19 cellular contexts compared by ENCODE assay signal in genomic region chr1:30325085-30325935, GRCh38.
DNase-seq lines count a peak whose midpoint lies in the region; ATAC-seq, FAIRE-seq and TF ChIP-seq lines count a peak whose summit lies in the region.
"Had no signal": no experiment of that assay in that cellular context is flagged by ENCODE, and none has a peak within 500 bp of the region (broad histone marks: within the 10 kb centered on the region; RNA-seq: fewer than 3 reads in every experiment).

No MANE protein-coding gene starts in this region.

- H3K4me3 ChIP-seq in K562 (no peak overlapping the region), neuronal stem cell (ENCODE audit: low read length in 2 of 2) (no peak overlapping the region), colonic mucosa (no peak overlapping the region)
- H3K4me3 ChIP-seq: Peyer's patch had no signal

- no peak overlapping the region for H4K91ac ChIP-seq in neuronal stem cell (ENCODE audit: low read depth, low read length, poor library complexity)

- H3K27me3 Mint-ChIP-seq in activated CD8-positive, alpha-beta memory T cell treated with anti-CD3 and anti-CD28 coated beads, Interleukin-2, amount 10 ng/mL, durations not matched to agents 7 days and 5 days: no peaks in the 10 kb centered on the region
- H3K27me3 Mint-ChIP-seq in type B pancreatic cell: peaks cover 4% of the 10 kb centered on the region

- H3K14ac ChIP-seq in neuronal stem cell (ENCODE audit: low read length): peak overlapping the region; percentile 28

- FAIRE-seq in K562 (lab: Jason Lieb, UNC): no peak
- FAIRE-seq in H54 (lab: Jason Lieb, UNC): no peak

- peak overlapping the region; percentile 64 for H3K18ac ChIP-seq in neuronal stem cell (ENCODE audit: low read length)

- in situ Hi-C loops in K562 (cut with MboI): no loop called here

- DNase-seq in activated CD8-positive, alpha-beta memory T cell treated with anti-CD3 and anti-CD28 coated beads, Interleukin-2, amount 10 ng/mL, durations not matched to agents 7 days and 5 days: peak; percentile 38
- DNase-seq in activated CD8-positive, alpha-beta memory T cell treated with anti-CD3 and anti-CD28 coated beads, Interleukin-2, amount 50 U/mL, for 48 hours: no peak
- DNase-seq in K562 (ENCODE audit: extremely low read depth in 1 of 4, low spot score in 3 of 4) (no peak), neuronal stem cell (ENCODE audit: low spot score) (no peak), type B pancreatic cell (ENCODE audit: extremely low spot score, unreplicated experiment) (peak; percentile 66), H54 (ENCODE audit: insufficient read length, low spot score) (no peak), colonic mucosa (no peak)
- DNase-seq: Caco-2; CD4-positive, alpha-beta T cell; GDM1; KBM-7; NCI-H1105; NCI-H2081; NCI-H2171 treated with DMSO at 0.1 percent for 48 hours; NCI-H748 treated with DMSO at 0.1 percent for 48 hours; NK-92 treated with Interleukin-12 subunit alpha and Interleukin-12 subunit beta, amount 100 ng/mL, for 24 hours; Peyer's patch had no signal

- H3K9ac ChIP-seq in K562 (ENCODE audit: insufficient read depth in 1 of 2, low read depth in 2 of 2, low read length in 2 of 2): no peak overlapping the region
- H3K9ac ChIP-seq in neuronal stem cell (ENCODE audit: low read depth, low read length, poor library complexity): no peak overlapping the region
- H3K9ac ChIP-seq in colonic mucosa (ENCODE audit: low read depth in 2 of 2, low read length in 2 of 2): no peak overlapping the region

- WGBS in K562 (ENCODE audit: insufficient coverage, low coverage, missing lambda C conversion rate): under 1% methylated on average over 12 of the region's 12 CpGs
- WGBS in neuronal stem cell (ENCODE audit: extremely low coverage in 2 of 2, insufficient read length in 2 of 2, insufficient replicate concordance in 1 of 2), 2 donors: no CpG with 5 or more reads among the region's 12 CpGs

- H3K27ac ChIP-seq in K562 (ENCODE audit: extremely low read depth, low read depth, low read length): no peak overlapping the region
- no peak overlapping the region for H3K27ac ChIP-seq in neuronal stem cell (replicated peaks; ENCODE audit: low read length)
- H3K27ac ChIP-seq in colonic mucosa: no peak overlapping the region
- H3K27ac ChIP-seq: Peyer's patch had no signal

- H2BK120ac ChIP-seq in neuronal stem cell (ENCODE audit: low read depth, low read length): no peak overlapping the region

- H4K20me1 ChIP-seq in K562 (replicated peaks; ENCODE audit: control insufficient read depth, insufficient read depth, low read length): peaks cover 8% of the 10 kb centered on the region; the same call in 1 of the 2 replicates

- POLR2A ChIA-PET in K562 (lab: Yijun Ruan, JAX): interaction anchor here (1.2 to 1.7 kb wide), 2 partner anchors 11 to 29 kb away, joined by 3 to 7 read pairs; no protein-coding TSS in a partner anchor

- no TSS peak for BruUV-seq in K562 (replicated peaks; lab: Mats Ljungman, UMichigan)

- no peaks in the 10 kb centered on the region for H3K79me2 ChIP-seq in K562 (ENCODE audit: control insufficient read depth, insufficient read depth, low read length)

- ATAC-seq in activated CD8-positive, alpha-beta memory T cell treated with anti-CD3 and anti-CD28 coated beads, Interleukin-2, amount 10 ng/mL, durations not matched to agents 7 days and 5 days: no peak
- no peak for ATAC-seq in K562
- ATAC-seq: Right ventricle myocardium inferior had no signal

- no peak for TF ChIP-seq CTCF in K562 (IDR thresholded peaks at IDR 0.05 in 2 of 3, conservative IDR thresholded peaks at IDR 0.05 in 1 of 3; ENCODE audit: insufficient read depth in 2 of 3, low read depth in 1 of 3, low read length in 3 of 3)
- no peak for TF ChIP-seq CTCF in type B pancreatic cell (conservative IDR thresholded peaks at IDR 0.05)
- no peak for TF ChIP-seq CTCF in colonic mucosa (IDR thresholded peaks at IDR 0.05)

- peak overlapping the region; percentile 12 for H3K23ac ChIP-seq in neuronal stem cell (ENCODE audit: low read depth, low read length, poor library complexity)

- H3K4ac ChIP-seq in neuronal stem cell (ENCODE audit: low read length): no peak overlapping the region

- H3K4me1 ChIP-seq in K562 (replicated peaks in 1 of 2; ENCODE audit: control insufficient read depth in 2 of 2, insufficient read depth in 2 of 2, low read length in 2 of 2): no peaks in the 10 kb centered on the region
- peaks cover 0 to 2% of the 10 kb centered on the region in 2 donors for H3K4me1 ChIP-seq in neuronal stem cell (ENCODE audit: control insufficient read depth in 2 of 2, insufficient read depth in 1 of 2, low read depth in 1 of 2, low read length in 2 of 2)
- H3K4me1 ChIP-seq in colonic mucosa: no peaks in the 10 kb centered on the region
- H3K4me1 ChIP-seq: Caco-2, Peyer's patch had no signal

- H3K4me3 Mint-ChIP-seq in activated CD8-positive, alpha-beta memory T cell treated with anti-CD3 and anti-CD28 coated beads, Interleukin-2, amount 10 ng/mL, durations not matched to agents 7 days and 5 days: no peak overlapping the region
- H3K4me3 Mint-ChIP-seq in type B pancreatic cell: no peak overlapping the region
- H3K4me3 Mint-ChIP-seq: B cell; CD4-positive, alpha-beta T cell had no signal

- H3K9me1 ChIP-seq in K562 (ENCODE audit: control insufficient read depth, insufficient read depth, low read length): no peaks in the 10 kb centered on the region

- peak overlapping the region; percentile 54 for H2BK15ac ChIP-seq in neuronal stem cell (ENCODE audit: low read length)

- no peaks in the 10 kb centered on the region for H3K4me1 Mint-ChIP-seq in activated CD8-positive, alpha-beta memory T cell treated with anti-CD3 and anti-CD28 coated beads, Interleukin-2, amount 10 ng/mL, durations not matched to agents 7 days and 5 days
- H3K4me1 Mint-ChIP-seq in type B pancreatic cell (ENCODE audit: unreplicated experiment): peaks cover 19% of the 10 kb centered on the region
- H3K4me1 Mint-ChIP-seq: B cell had no signal

- H3K36me3 ChIP-seq in K562 (ENCODE audit: control insufficient read depth, insufficient read depth, low read length) (no peaks in the 10 kb centered on the region), neuronal stem cell (replicated peaks in 1 of 2; ENCODE audit: control insufficient read depth in 2 of 2, insufficient read depth in 2 of 2, low read length in 2 of 2) (no peaks in the 10 kb centered on the region), colonic mucosa (no peaks in the 10 kb centered on the region)
- H3K36me3 ChIP-seq: Peyer's patch had no signal

- no peak overlapping the region for H4K8ac ChIP-seq in neuronal stem cell (ENCODE audit: low read depth, low read length)

- no peaks in the 10 kb centered on the region for H3K36me3 Mint-ChIP-seq in activated CD8-positive, alpha-beta memory T cell treated with anti-CD3 and anti-CD28 coated beads, Interleukin-2, amount 10 ng/mL, durations not matched to agents 7 days and 5 days
- no peaks in the 10 kb centered on the region for H3K36me3 Mint-ChIP-seq in type B pancreatic cell

- H3K27me3 ChIP-seq in K562 (ENCODE audit: control insufficient read depth in 2 of 2, insufficient read depth in 2 of 2, low read length in 2 of 2) (peaks cover 0 to 36% of the 10 kb centered on the region in 2 experiments; a peak in 2 of 5 replicates), neuronal stem cell (ENCODE audit: control insufficient read depth in 3 of 3, insufficient read depth in 3 of 3, low read depth in 1 of 3, low read length in 3 of 3) (peaks cover 0 to 2% (median 0%) of the 10 kb centered on the region in 3 experiments), colonic mucosa (no peaks in the 10 kb centered on the region)
- H3K27me3 ChIP-seq: Peyer's patch had no signal

- no peaks in the 10 kb centered on the region for H3K79me1 ChIP-seq in neuronal stem cell (ENCODE audit: low read depth, low read length)

- H3K4me2 ChIP-seq in K562 (ENCODE audit: insufficient read depth, low read length) (no peak overlapping the region), neuronal stem cell (ENCODE audit: insufficient read depth, low read length, poor library complexity, severe bottlenecking) (no peak overlapping the region)

- H3K9me3 Mint-ChIP-seq in activated CD8-positive, alpha-beta memory T cell treated with anti-CD3 and anti-CD28 coated beads, Interleukin-2, amount 10 ng/mL, durations not matched to agents 7 days and 5 days (ENCODE audit: low read depth): no peaks in the 10 kb centered on the region
- no peaks in the 10 kb centered on the region for H3K9me3 Mint-ChIP-seq in type B pancreatic cell
- H3K9me3 Mint-ChIP-seq: CD4-positive, alpha-beta T cell had no signal

- H2AFZ ChIP-seq in K562 (ENCODE audit: low read depth, low read length): no peak overlapping the region
- H2AFZ ChIP-seq in neuronal stem cell (ENCODE audit: low read length): no peak overlapping the region

- TF ChIP-seq POLR2A in K562 (conservative IDR thresholded peaks at IDR 0.05) (no peak), H54 (IDR thresholded peaks at IDR 0.05; ENCODE audit: low read depth, low read length) (no peak)

- H2BK12ac ChIP-seq in neuronal stem cell (ENCODE audit: low read length): no peak overlapping the region

- TF ChIP-seq RAD21 in K562 (CRISPR knock-in tag; conservative IDR thresholded peaks at IDR 0.05 in 1 of 2, IDR thresholded peaks at IDR 0.05 in 1 of 2): no peak

- TF ChIP-seq EP300 in K562 (IDR thresholded peaks at IDR 0.05; ENCODE audit: low read length): no peak

- H3K27ac Mint-ChIP-seq in activated CD8-positive, alpha-beta memory T cell treated with anti-CD3 and anti-CD28 coated beads, Interleukin-2, amount 10 ng/mL, durations not matched to agents 7 days and 5 days: no peak overlapping the region
- H3K27ac Mint-ChIP-seq in type B pancreatic cell: no peak overlapping the region
- H3K27ac Mint-ChIP-seq: B cell; CD4-positive, alpha-beta T cell had no signal

- no peak overlapping the region for H2AK5ac ChIP-seq in neuronal stem cell (ENCODE audit: low read depth, low read length)

- CTCF ChIA-PET in activated CD8-positive, alpha-beta memory T cell treated with anti-CD3 and anti-CD28 coated beads, Interleukin-2, amount 10 ng/mL, durations not matched to agents 7 days and 5 days (lab: Charles Lee): interaction anchor here (1.8 kb wide), 1 partner anchor 55 kb away, joined by 4 read pairs; no protein-coding TSS in a partner anchor
- CTCF ChIA-PET in K562 (lab: Yijun Ruan, JAX; ENCODE audit: low intra/inter-chr PET ratio): no interaction called here

- no peak overlapping the region for H2BK5ac ChIP-seq in neuronal stem cell (ENCODE audit: low read length)

- intact Hi-C loops in K562 (cut with micrococcal nuclease) (no loop called here), colonic mucosa (cut with DNase I) (no loop called here)

- H3K9me3 ChIP-seq in K562 (replicated peaks; ENCODE audit: control insufficient read depth, insufficient read depth, low read depth, low read length) (no peaks in the 10 kb centered on the region), neuronal stem cell (replicated peaks in 1 of 2; ENCODE audit: control insufficient read depth in 2 of 2, insufficient read depth in 1 of 2, low read depth in 1 of 2, low read length in 2 of 2) (no peaks in the 10 kb centered on the region), colonic mucosa (no peaks in the 10 kb centered on the region)
- H3K9me3 ChIP-seq: Caco-2, Peyer's patch had no signal

Comparison
In these comparisons a context has a peak if more than half of its experiments do, and no peak if none do; other contexts are left out.
1. DNase-seq: peak in activated CD8-positive, alpha-beta memory T cell treated with anti-CD3 and anti-CD28 coated beads, Interleukin-2, amount 10 ng/mL, durations not matched to agents 7 days and 5 days (single experiment) and type B pancreatic cell (single experiment); none in activated CD8-positive, alpha-beta memory T cell treated with anti-CD3 and anti-CD28 coated beads, Interleukin-2, amount 50 U/mL, for 48 hours (single experiment), K562 (0 of 4), neuronal stem cell (single experiment), H54 (single experiment) and colonic mucosa (single experiment).